15 cellular contexts compared by ENCODE assay signal in the genomic region with DNA sequence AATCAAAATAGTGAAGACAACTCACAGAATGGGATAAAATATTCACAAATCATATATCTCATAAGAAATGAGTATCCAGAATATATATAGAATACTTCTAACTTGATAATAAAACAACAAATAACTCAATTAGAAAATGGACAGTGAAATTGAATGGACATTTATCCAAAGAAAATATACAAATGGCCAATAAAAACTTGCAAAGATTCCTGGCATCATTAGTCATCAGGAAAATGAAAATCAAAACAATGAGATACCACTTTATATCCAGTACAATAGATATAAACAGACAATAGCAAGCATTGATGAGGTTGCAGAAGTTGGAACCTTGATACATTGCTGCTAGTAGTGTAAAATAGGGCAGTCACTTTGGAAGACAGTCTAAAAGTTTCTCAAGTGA. TPM values are rescaled to one million over a fixed set of nuclear protein-coding genes. Genes with fewer than 3 reads are reported as not detected.
DNase-seq lines count a peak whose midpoint lies in the region; ATAC-seq and TF ChIP-seq lines count a peak whose summit lies in the region.
"Had no signal": no experiment of that assay in that cellular context is flagged by ENCODE, and none has a peak within 500 bp of the region (broad histone marks: within the 10 kb centered on the region; RNA-seq: fewer than 3 reads in every experiment).

No MANE protein-coding gene starts in this region.

- H3K4me3 ChIP-seq in ACC112 (ENCODE audit: low read depth, low read length) (no peak overlapping the region), fibroblast of the aortic adventitia (ENCODE audit: low read depth, low read length) (no peak overlapping the region), MM.1S (ENCODE audit: low read length) (no peak overlapping the region), upper lobe of left lung (no peak overlapping the region)

- H3K9me2 ChIP-seq in MM.1S (replicated peaks; ENCODE audit: insufficient read depth, low read length) = no peaks in the 10 kb centered on the region

- peaks cover 28% of the 10 kb centered on the region for H3K4me1 ChIP-seq in ACC112 (ENCODE audit: control insufficient read depth, insufficient read depth, low read length, unreplicated experiment)
- H3K4me1 ChIP-seq in MM.1S (ENCODE audit: low read length) = no peaks in the 10 kb centered on the region
- H3K4me1 ChIP-seq in upper lobe of left lung = no peaks in the 10 kb centered on the region

- no peak for ATAC-seq in upper lobe of left lung (ENCODE audit: low FRiP score in 2 of 2)
- ATAC-seq: HCT116 had no signal

- TF ChIP-seq CTCF in fibroblast of the aortic adventitia (IDR thresholded peaks at IDR 0.05; ENCODE audit: insufficient read depth, low read length) (no peak), MM.1S (IDR thresholded peaks at IDR 0.05; ENCODE audit: low read length) (no peak), upper lobe of left lung (IDR thresholded peaks at IDR 0.05) (no peak)

- no peak overlapping the region for H3K4me2 ChIP-seq in MM.1S (ENCODE audit: low read depth, low read length)

- no peaks in the 10 kb centered on the region for H4K20me1 ChIP-seq in MM.1S (ENCODE audit: insufficient read depth, low read length)

- DNase-seq in ELR (ENCODE audit: low read depth) = peak; percentile 2
- DNase-seq in brain pericyte (ENCODE audit: low read depth, low spot score) = peak; percentile 26
- peak; percentile 40 for DNase-seq in fibroblast of the aortic adventitia (ENCODE audit: low read depth)
- DNase-seq in stimulated activated CD4-positive, alpha-beta T cell treated with anti-CD3 and anti-CD28 coated beads, Interleukin-4, amount 100 ng/mL, for 4 hours = no peak
- DNase-seq in MM.1S = no peak
- no peak for DNase-seq in globus pallidus (ENCODE audit: low spot score)
- no peak for DNase-seq in upper lobe of left lung
- DNase-seq: C1 segment of cervical spinal cord; Calu3; CD4-positive, alpha-beta T cell; DMS 273 treated with DMSO at 0.1 percent for 48 hours; GDM1 had no signal

- H2AFZ ChIP-seq in ACC112 (ENCODE audit: low read length, unreplicated experiment) = no peak overlapping the region
- H2AFZ ChIP-seq in MM.1S (ENCODE audit: low read length) = no peak overlapping the region

- no peaks in the 10 kb centered on the region for H3K36me3 ChIP-seq in ACC112 (ENCODE audit: insufficient read depth, low read length)
- H3K36me3 ChIP-seq in MM.1S (replicated peaks; ENCODE audit: insufficient read depth, low read length) = no peaks in the 10 kb centered on the region
- H3K36me3 ChIP-seq in upper lobe of left lung = no peaks in the 10 kb centered on the region

- H3K27me3 ChIP-seq in ACC112 (ENCODE audit: insufficient read depth, low read length) (no peaks in the 10 kb centered on the region), MM.1S (replicated peaks; ENCODE audit: insufficient read depth, low read length) (no peaks in the 10 kb centered on the region), upper lobe of left lung (no peaks in the 10 kb centered on the region)

- H3K79me2 ChIP-seq in ACC112 (ENCODE audit: control insufficient read depth, insufficient read depth, low read length, unreplicated experiment) = no peaks in the 10 kb centered on the region
- H3K79me2 ChIP-seq in MM.1S (ENCODE audit: low read length) = no peaks in the 10 kb centered on the region

- no peak for TF ChIP-seq EP300 in upper lobe of left lung (IDR thresholded peaks at IDR 0.05)

- H3K9me3 ChIP-seq in MM.1S (replicated peaks; ENCODE audit: insufficient read depth, low read length) = no peaks in the 10 kb centered on the region
- no peaks in the 10 kb centered on the region for H3K9me3 ChIP-seq in upper lobe of left lung

- no peaks in the 10 kb centered on the region for H3F3A ChIP-seq in MM.1S (ENCODE audit: insufficient read depth, low read length)

- H3K27ac ChIP-seq in ACC112 (ENCODE audit: low read depth, low read length) (peak overlapping the region; percentile 33), MM.1S (ENCODE audit: low read length) (no peak overlapping the region), upper lobe of left lung (no peak overlapping the region)
- H3K27ac ChIP-seq: HL-60 had no signal

- no peak for TF ChIP-seq POLR2A in upper lobe of left lung (IDR thresholded peaks at IDR 0.05)

- no peak overlapping the region for H3K9ac ChIP-seq in MM.1S (ENCODE audit: low read length)

RNA-seq across cellular contexts. Expression of a gene that starts 12.8 kb away (rescaled TPM):
- 4.8 and 16.8 TPM in 2 replicates for total RNA-seq in fibroblast of the aortic adventitia (ENCODE audit: low replicate concordance)
- 10 to 100 TPM; 34.2 to 57.0 (median 44.0) TPM for total RNA-seq in upper lobe of left lung

Comparison
In these comparisons a context has a peak if more than half of its experiments do, and no peak if none do; other contexts are left out.
1. DNase-seq: peak in ELR (single experiment), brain pericyte (single experiment) and fibroblast of the aortic adventitia (single experiment); none in stimulated activated CD4-positive, alpha-beta T cell treated with anti-CD3 and anti-CD28 coated beads, Interleukin-4, amount 100 ng/mL, for 4 hours (0 of 2), MM.1S (single experiment), globus pallidus (single experiment) and upper lobe of left lung (0 of 2).